Comparison of ENCODE assay signal across 8 cellular contexts in the genomic region with DNA sequence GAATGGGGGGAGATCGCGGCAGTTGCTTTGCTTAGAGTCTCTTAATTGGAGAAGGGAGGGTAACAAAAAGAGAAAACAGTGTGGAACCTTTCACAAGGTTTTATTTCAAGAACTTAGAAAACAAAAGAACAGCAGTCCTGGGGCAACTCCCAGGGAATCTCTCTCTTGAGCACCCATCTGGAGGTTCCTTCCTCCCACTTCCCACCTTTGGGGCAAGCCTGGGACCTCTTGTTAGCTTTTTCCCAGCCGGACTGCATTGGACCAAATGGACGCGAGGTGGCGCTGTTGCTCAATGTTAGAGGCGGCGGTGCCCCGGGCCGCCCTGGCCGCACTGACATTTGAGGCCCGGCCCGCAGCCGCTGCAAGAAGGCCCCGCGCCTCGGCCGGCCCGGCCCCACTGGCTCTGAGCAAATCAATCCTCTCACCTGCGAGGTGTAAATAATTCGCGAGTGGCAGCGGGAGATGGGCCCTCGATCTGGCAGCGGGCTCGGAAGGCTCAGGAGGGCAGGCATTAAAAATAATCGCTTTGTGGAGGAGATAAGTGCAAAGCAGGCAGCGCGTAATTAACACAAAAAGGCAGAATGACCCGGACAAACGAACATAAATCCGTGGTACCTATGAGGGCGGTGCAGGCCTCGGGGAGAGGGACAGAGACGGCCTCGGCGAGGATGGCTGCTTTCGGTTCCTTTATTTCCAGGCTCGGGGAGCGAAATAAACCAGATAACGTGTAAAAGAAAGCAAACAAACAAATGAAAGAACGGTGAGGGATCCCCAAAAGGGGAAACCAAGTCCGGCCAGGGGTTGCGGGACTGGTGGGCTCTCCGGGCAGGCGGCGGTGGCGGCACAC. TPM values are rescaled to one million over a fixed set of nuclear protein-coding genes. Genes with fewer than 3 reads are reported as not detected.
A peak's percentile ranks its signal among the peaks of the same experiment; 100 is the strongest.
DNase-seq lines count a peak whose midpoint lies in the region; ATAC-seq, FAIRE-seq and TF ChIP-seq lines count a peak whose summit lies in the region.

No MANE protein-coding gene starts in this region.

- H3K36me3 ChIP-seq in GM23248 (ENCODE audit: low read depth) (no peaks in the 10 kb centered on the region), kidney (ENCODE audit: control insufficient read depth in 1 of 2, insufficient read depth in 2 of 2, low read length in 2 of 2) (no peaks in the 10 kb centered on the region)

- TF ChIP-seq CTCF in WTC11 (IDR thresholded peaks at IDR 0.05) = peak; percentile 96
- peak; percentile 99 for TF ChIP-seq CTCF in kidney (IDR thresholded peaks at IDR 0.05; ENCODE audit: borderline replicate concordance, extremely low read depth, insufficient read depth)

- peaks cover 20% of the 10 kb centered on the region for H3K4me1 Mint-ChIP-seq in WTC11

- H3K4me3 ChIP-seq in GM23248 = peak overlapping the region; percentile 48
- H3K4me3 ChIP-seq in kidney (ENCODE audit: low read length in 2 of 2) = peak overlapping the region; percentile 60 to 67

- no peaks in the 10 kb centered on the region for H3K9me2 ChIP-seq in GM23248 (ENCODE audit: insufficient read depth)

- H3F3A ChIP-seq in GM23248 (ENCODE audit: insufficient read depth) = peaks cover 13% of the 10 kb centered on the region; the same call in 1 of the 2 replicates

- no peaks in the 10 kb centered on the region; the same call in 1 of the 2 replicates for H3K36me3 Mint-ChIP-seq in WTC11

- H3K9ac ChIP-seq in GM23248 (peak overlapping the region; percentile 77), kidney (ENCODE audit: low read length in 2 of 2) (peak overlapping the region; percentile 72 to 73)

- H3K27me3 Mint-ChIP-seq in WTC11 (ENCODE audit: low read depth) = peaks cover 100% of the 10 kb centered on the region

- peak overlapping the region; percentile 89 for H2AFZ ChIP-seq in GM23248

- ATAC-seq in WTC11 = peak; percentile 69
- no peak for ATAC-seq in GM19324 (IDR thresholded peaks at IDR 0.05; ENCODE audit: low FRiP score, unreplicated experiment)

- intact Hi-C loops in kidney (cut with DNase I) = no loop called here

- in situ Hi-C loops in GM23248 (cut with MboI) (no loop called here), T47D (cut with HindIII; ENCODE audit: low pct_unique_long_range_greater_than_20kb, low sequenced_read_pairs) (loop anchor here (25.0 kb wide), 1 partner anchor 181 kb away; a partner anchor contains a TSS)

- H3K79me2 ChIP-seq in GM23248 (ENCODE audit: insufficient read depth) = peaks cover 38% of the 10 kb centered on the region

- POLR2A ChIA-PET in WTC11 (lab: Charles Lee) = no interaction called here

- WGBS in GM23248 (ENCODE audit: low coverage in 1 of 2, low lambda C conversion rate in 2 of 2, missing lambda C conversion rate in 2 of 2), 2 experiments = 30 to 33% methylated on average over 48 of the region's 48 CpGs

- H4K20me1 ChIP-seq in GM23248 (ENCODE audit: insufficient read depth) = no peaks in the 10 kb centered on the region

- peak overlapping the region; percentile 34 for H3K4me3 Mint-ChIP-seq in WTC11

- FAIRE-seq in kidney (lab: Jason Lieb, UNC) = no peak

- no peak overlapping the region for H3K27ac Mint-ChIP-seq in WTC11

- H3K4me1 ChIP-seq in GM23248 (ENCODE audit: insufficient read depth) (peaks cover 7% of the 10 kb centered on the region), kidney (ENCODE audit: control insufficient read depth in 1 of 2, insufficient read depth in 1 of 2, low read depth in 1 of 2, low read length in 2 of 2) (peaks cover 14 to 25% of the 10 kb centered on the region in 2 donors)

- H3K27me3 ChIP-seq in GM23248 (replicated peaks; ENCODE audit: insufficient read depth) = no peaks in the 10 kb centered on the region

- H3K9me3 Mint-ChIP-seq in WTC11 = no peaks in the 10 kb centered on the region

- H3K4me2 ChIP-seq in GM23248 (ENCODE audit: unreplicated experiment) = peak overlapping the region; percentile 85

- H3K9me3 ChIP-seq in GM23248 (ENCODE audit: low read depth) (no peaks in the 10 kb centered on the region), kidney (ENCODE audit: control insufficient read depth in 1 of 2, low read length in 2 of 2) (no peaks in the 10 kb centered on the region)

- no peak overlapping the region for H3K27ac ChIP-seq in GM23248
- H3K27ac ChIP-seq in kidney (ENCODE audit: low read depth in 2 of 2, low read length in 2 of 2) = peak overlapping the region; percentile 59 to 71

- peak; percentile 85 for DNase-seq in DMS53 (lab: John Stamatoyannopoulos, UW)
- DNase-seq in GM23248 = peak; percentile 92
- peak; percentile 63 for DNase-seq in NCI-H1694 (lab: John Stamatoyannopoulos, UW)
- peak; percentile 96 for DNase-seq in WTC11 (ENCODE audit: low spot score)
- peak; percentile 91 to 99 for DNase-seq in T47D (ENCODE audit: low read depth in 1 of 2, low spot score in 1 of 2)
- DNase-seq in kidney = peak; percentile 95
- DNase-seq in stimulated activated CD4-positive, alpha-beta T cell treated with anti-CD3 and anti-CD28 coated beads, Interleukin-15, amount 100 ng/mL, for 1 hour (ENCODE audit: low read depth in 1 of 2, low spot score in 1 of 2) = peak; percentile 63 to 76

- CTCF ChIA-PET in WTC11 (lab: Charles Lee) = interaction anchor here (0.6 to 10.8 kb wide), 40 partner anchors 10 to 373 kb away, joined by 3 to 107 read pairs (median 4); a partner anchor contains a TSS

TF ChIP-seq in WTC11, 78 proteins besides CTCF, POLR2A, EP300 and RAD21:
- TF ChIP-seq, protein P1, sequence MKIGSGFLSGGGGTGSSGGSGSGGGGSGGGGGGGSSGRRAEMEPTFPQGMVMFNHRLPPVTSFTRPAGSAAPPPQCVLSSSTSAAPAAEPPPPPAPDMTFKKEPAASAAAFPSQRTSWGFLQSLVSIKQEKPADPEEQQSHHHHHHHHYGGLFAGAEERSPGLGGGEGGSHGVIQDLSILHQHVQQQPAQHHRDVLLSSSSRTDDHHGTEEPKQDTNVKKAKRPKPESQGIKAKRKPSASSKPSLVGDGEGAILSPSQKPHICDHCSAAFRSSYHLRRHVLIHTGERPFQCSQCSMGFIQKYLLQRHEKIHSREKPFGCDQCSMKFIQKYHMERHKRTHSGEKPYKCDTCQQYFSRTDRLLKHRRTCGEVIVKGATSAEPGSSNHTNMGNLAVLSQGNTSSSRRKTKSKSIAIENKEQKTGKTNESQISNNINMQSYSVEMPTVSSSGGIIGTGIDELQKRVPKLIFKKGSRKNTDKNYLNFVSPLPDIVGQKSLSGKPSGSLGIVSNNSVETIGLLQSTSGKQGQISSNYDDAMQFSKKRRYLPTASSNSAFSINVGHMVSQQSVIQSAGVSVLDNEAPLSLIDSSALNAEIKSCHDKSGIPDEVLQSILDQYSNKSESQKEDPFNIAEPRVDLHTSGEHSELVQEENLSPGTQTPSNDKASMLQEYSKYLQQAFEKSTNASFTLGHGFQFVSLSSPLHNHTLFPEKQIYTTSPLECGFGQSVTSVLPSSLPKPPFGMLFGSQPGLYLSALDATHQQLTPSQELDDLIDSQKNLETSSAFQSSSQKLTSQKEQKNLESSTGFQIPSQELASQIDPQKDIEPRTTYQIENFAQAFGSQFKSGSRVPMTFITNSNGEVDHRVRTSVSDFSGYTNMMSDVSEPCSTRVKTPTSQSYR (CRISPR knock-in tag; IDR thresholded peaks at IDR 0.05) = 0 out of 2 replicates have a peak, but pooled peaks have one; percentile 30
- TF ChIP-seq, protein P2, sequence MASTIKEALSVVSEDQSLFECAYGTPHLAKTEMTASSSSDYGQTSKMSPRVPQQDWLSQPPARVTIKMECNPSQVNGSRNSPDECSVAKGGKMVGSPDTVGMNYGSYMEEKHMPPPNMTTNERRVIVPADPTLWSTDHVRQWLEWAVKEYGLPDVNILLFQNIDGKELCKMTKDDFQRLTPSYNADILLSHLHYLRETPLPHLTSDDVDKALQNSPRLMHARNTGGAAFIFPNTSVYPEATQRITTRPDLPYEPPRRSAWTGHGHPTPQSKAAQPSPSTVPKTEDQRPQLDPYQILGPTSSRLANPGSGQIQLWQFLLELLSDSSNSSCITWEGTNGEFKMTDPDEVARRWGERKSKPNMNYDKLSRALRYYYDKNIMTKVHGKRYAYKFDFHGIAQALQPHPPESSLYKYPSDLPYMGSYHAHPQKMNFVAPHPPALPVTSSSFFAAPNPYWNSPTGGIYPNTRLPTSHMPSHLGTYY (CRISPR knock-in tag; IDR thresholded peaks at IDR 0.05) = no peak

RNA-seq across cellular contexts. Expression of a gene that starts 2.7 kb away (rescaled TPM):
- total RNA-seq in GM23248 (2014; rRNA removed; shearing (Covaris generic)) = 3.8 and 11.3 TPM in 2 replicates
- polyA plus RNA-seq in GM23248 (2016; fragmentation: Nextera tagmentation; extraction: Ambion mirVana) (16.7 and 20.8 TPM in 2 replicates), kidney (ENCODE audit: insufficient read depth, low read depth, low replicate concordance) (2.1 TPM)
- total RNA-seq in WTC11 (2021) (not detected in 3 replicates), kidney (9.0 TPM)

RNA-seq across cellular contexts. Expression of a gene that starts 6.1 kb away (rescaled TPM):
- total RNA-seq in GM23248 (2014; rRNA removed; shearing (Covaris generic)) = 2.5 and 3.7 TPM in 2 replicates
- polyA plus RNA-seq in GM23248 (2016; fragmentation: Nextera tagmentation; extraction: Ambion mirVana) = 5.5 and 6.0 TPM in 2 replicates
- total RNA-seq in WTC11 (2021) = not detected in 3 replicates
- 16.5 TPM for total RNA-seq in kidney
- 11.7 TPM for polyA plus RNA-seq in kidney (ENCODE audit: insufficient read depth, low read depth, low replicate concordance)

RNA-seq across cellular contexts. Expression of a gene that starts 21.1 kb away (rescaled TPM):
- not detected in 2 replicates for total RNA-seq in GM23248 (2014; rRNA removed; shearing (Covaris generic))
- not detected in 2 replicates for polyA plus RNA-seq in GM23248 (2016; fragmentation: Nextera tagmentation; extraction: Ambion mirVana)
- total RNA-seq in WTC11 (2021) = 0.09 TPM in 1 of 3 replicates, not detected in the others
- 50.7 TPM for total RNA-seq in kidney
- polyA plus RNA-seq in kidney (ENCODE audit: insufficient read depth, low read depth, low replicate concordance) = 49.7 TPM

RNA-seq across cellular contexts. Expression of a gene that starts 22.2 kb away (rescaled TPM):
- total RNA-seq in GM23248 (2014; rRNA removed; shearing (Covaris generic)) = 3.6 and 4.9 TPM in 2 replicates
- 19.9 and 20.5 TPM in 2 replicates for polyA plus RNA-seq in GM23248 (2016; fragmentation: Nextera tagmentation; extraction: Ambion mirVana)
- total RNA-seq in WTC11 (2021) = not detected in 3 replicates
- total RNA-seq in kidney = 22.0 TPM
- 11.4 TPM for polyA plus RNA-seq in kidney (ENCODE audit: insufficient read depth, low read depth, low replicate concordance)

RNA-seq across cellular contexts. Expression of a gene that starts 26.8 kb away (rescaled TPM):
- total RNA-seq in GM23248 (2014; rRNA removed; shearing (Covaris generic)) = 1.1 and 1.8 TPM in 2 replicates
- 0.65 and 1.3 TPM in 2 replicates for polyA plus RNA-seq in GM23248 (2016; fragmentation: Nextera tagmentation; extraction: Ambion mirVana)
- not detected in 3 replicates for total RNA-seq in WTC11 (2021)
- total RNA-seq in kidney = 4.8 TPM
- polyA plus RNA-seq in kidney (ENCODE audit: insufficient read depth, low read depth, low replicate concordance) = 0.24 TPM

Comparison
In these comparisons a context has a peak if more than half of its experiments do, and no peak if none do; other contexts are left out.
1. RNA of a gene that starts 21.1 kb away (total RNA-seq): 50.7 TPM in kidney (single experiment); 0.09 TPM in WTC11 and not detected in GM23248; every median in the first group is over 10 times any median in the second.
2. Peak in every context shown above with its lines, with median percentiles within 50 percentile points of each other: DNase-seq.